In the genomic region with DNA sequence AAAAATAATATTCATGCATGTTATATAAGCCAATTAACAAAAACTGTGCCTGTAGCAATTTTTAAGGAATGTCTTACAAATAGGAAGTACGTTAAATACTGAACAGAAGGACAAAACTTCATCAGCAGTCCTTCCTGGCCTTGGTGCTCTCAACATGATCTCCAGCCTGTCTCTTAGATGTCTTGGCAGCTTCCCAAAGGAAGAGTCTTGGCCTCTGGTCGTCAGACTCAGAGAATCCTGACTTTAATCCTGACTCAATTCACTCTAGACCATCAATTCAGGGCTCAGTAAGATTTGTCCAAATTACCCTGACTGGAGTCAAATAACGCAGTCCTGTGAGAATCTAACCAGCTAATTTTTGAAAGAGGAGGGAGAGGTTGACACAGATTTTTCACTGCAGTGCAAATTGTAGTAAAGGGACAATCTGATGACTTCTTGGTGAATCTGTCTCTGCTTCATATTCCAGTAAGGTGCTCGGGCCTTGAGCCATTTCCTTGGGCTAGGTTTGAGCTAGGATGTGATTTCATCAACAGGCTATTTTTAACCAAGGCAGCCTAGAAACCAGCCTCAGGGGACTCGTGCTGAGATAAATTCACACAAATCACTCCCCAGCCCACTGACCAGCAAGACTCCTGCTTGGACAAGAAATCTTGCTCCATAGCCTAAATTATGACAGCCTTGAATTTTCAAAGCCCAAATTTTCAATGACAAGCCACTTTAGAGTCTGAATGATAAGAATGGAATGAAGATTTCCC, we compare ENCODE assay signal across 9 cellular contexts.
DNase-seq lines count a peak whose midpoint lies in the region; ATAC-seq and TF ChIP-seq lines count a peak whose summit lies in the region.
"Had no signal": no experiment of that assay in that cellular context is flagged by ENCODE, and none has a peak within 500 bp of the region (broad histone marks: within the 10 kb centered on the region; RNA-seq: fewer than 3 reads in every experiment).

No MANE protein-coding gene starts in this region.

- TF ChIP-seq EP300 in stomach (IDR thresholded peaks at IDR 0.05) = no peak

- no peak overlapping the region for H2BK20ac ChIP-seq in IMR-90 (ENCODE audit: low read depth, low read length)

- peaks cover 12% of the 10 kb centered on the region; the same call in 1 of the 2 replicates for H3K9me1 ChIP-seq in IMR-90 (ENCODE audit: insufficient read depth, low read length)

- in situ Hi-C loops in IMR-90 (cut with MboI; ENCODE audit: low sequenced_read_pairs) (no loop called here), KBM-7 (cut with MboI; ENCODE audit: low pct_unique_long_range_greater_than_20kb, low sequenced_read_pairs) (no loop called here)

- ATAC-seq in IMR-90 (ENCODE audit: low read depth) (0 out of 2 replicates have a peak, but pooled peaks have one; percentile 14), body of pancreas (peak; percentile 40), GM18867 (IDR thresholded peaks at IDR 0.05; ENCODE audit: unreplicated experiment) (no peak)
- ATAC-seq in stimulated activated naive B cell treated with anti-CD40 and anti-IgM and Interleukin-4, amounts not matched to agents 10 μg/mL and 1 μg/mL and 100 μg/mL, for 72 hours (replicated peaks) = no peak

- BruUV-seq in IMR-90 (replicated peaks; lab: Mats Ljungman, UMichigan) = no TSS peak

- H3K27me3 ChIP-seq in IMR-90 (ENCODE audit: control insufficient read depth, insufficient read depth, low read length) = peaks cover 4% of the 10 kb centered on the region
- H3K27me3 ChIP-seq in body of pancreas = no peaks in the 10 kb centered on the region
- no peaks in the 10 kb centered on the region for H3K27me3 ChIP-seq in hepatocyte
- no peaks in the 10 kb centered on the region for H3K27me3 ChIP-seq in stomach

- H4K20me1 ChIP-seq in IMR-90 (ENCODE audit: insufficient read depth, low read length) (no peaks in the 10 kb centered on the region), hepatocyte (ENCODE audit: insufficient read depth, poor library complexity, severe bottlenecking) (no peaks in the 10 kb centered on the region)

- no CpG with 5 or more reads among the region's 5 CpGs for WGBS in IMR-90 (ENCODE audit: extremely low coverage in 2 of 2, insufficient read length in 1 of 2), 2 experiments
- WGBS in body of pancreas, 2 donors = 73 to 75% methylated on average over 5 of the region's 5 CpGs
- 56% methylated on average over 5 of the region's 5 CpGs for WGBS in hepatocyte (ENCODE audit: low lambda C conversion rate, missing lambda C conversion rate)
- WGBS in stomach, 5 donors = 58 to 67% (median 62%) methylated on average over 5 of the region's 5 CpGs

- peaks cover 2% of the 10 kb centered on the region; the same call in 1 of the 2 replicates for H3K4me1 ChIP-seq in IMR-90 (ENCODE audit: control insufficient read depth, insufficient read depth, low read length)
- H3K4me1 ChIP-seq in body of pancreas = peaks cover 14% of the 10 kb centered on the region
- peaks cover 20% of the 10 kb centered on the region for H3K4me1 ChIP-seq in hepatocyte (ENCODE audit: insufficient read depth)
- peaks cover 6 to 35% (median 16%) of the 10 kb centered on the region in 4 donors for H3K4me1 ChIP-seq in stomach

- no peak overlapping the region for H3K4ac ChIP-seq in IMR-90 (ENCODE audit: low read depth, low read length)

- H2BK120ac ChIP-seq in IMR-90 (ENCODE audit: low read depth, low read length) = no peak overlapping the region

- H3K18ac ChIP-seq in IMR-90 (ENCODE audit: low read depth, low read length) = no peak overlapping the region

- no peak for TF ChIP-seq CTCF in IMR-90 (conservative IDR thresholded peaks at IDR 0.05; ENCODE audit: low read depth, low read length)
- TF ChIP-seq CTCF in body of pancreas (IDR thresholded peaks at IDR 0.05) = no peak
- TF ChIP-seq CTCF in hepatocyte (IDR thresholded peaks at IDR 0.05; ENCODE audit: poor library complexity) = no peak
- no peak for TF ChIP-seq CTCF in stomach (IDR thresholded peaks at IDR 0.05)

- CTCF ChIA-PET in IMR-90 (lab: Yijun Ruan, JAX) = no interaction called here

- no peak overlapping the region for H2AK9ac ChIP-seq in IMR-90 (replicated peaks; ENCODE audit: low read depth, low read length, poor library complexity)

- no peak overlapping the region for H3K56ac ChIP-seq in IMR-90 (ENCODE audit: extremely low read depth, insufficient read depth, low read length)

- H3K9me3 ChIP-seq in IMR-90 (ENCODE audit: control insufficient read depth, insufficient read depth, low read length) (no peaks in the 10 kb centered on the region), body of pancreas (no peaks in the 10 kb centered on the region), hepatocyte (ENCODE audit: low read depth) (no peaks in the 10 kb centered on the region), stomach (peaks cover 0 to 6% (median 0%) of the 10 kb centered on the region in 4 donors)

- H3K23ac ChIP-seq in IMR-90 (ENCODE audit: low read depth, low read length) = no peak overlapping the region

- H2AK5ac ChIP-seq in IMR-90 (ENCODE audit: low read depth, low read length) = no peak overlapping the region

- H2AFZ ChIP-seq in IMR-90 (replicated peaks; ENCODE audit: low read length, poor library complexity) (no peak overlapping the region), hepatocyte (no peak overlapping the region)

- H2BK15ac ChIP-seq in IMR-90 (ENCODE audit: low read depth, low read length) = no peak overlapping the region

- DNase-seq in IMR-90 = peak; percentile 54
- peak in 1 of 4 donors; percentile 39 for DNase-seq in body of pancreas
- peak; percentile 33 for DNase-seq in hepatocyte (ENCODE audit: low spot score)
- DNase-seq in stomach = no peak
- DNase-seq in NCI-H526 (lab: John Stamatoyannopoulos, UW) = no peak
- DNase-seq in KBM-7 = no peak
- DNase-seq in stimulated activated naive B cell treated with anti-CD40 and anti-IgM and Interleukin-4, amounts not matched to agents 10 μg/mL and 1 μg/mL and 100 μg/mL, for 72 hours = no peak
- DNase-seq: activated B cell treated with CpG ODN at 0.5 μM for 24 hours had no signal

- no peaks in the 10 kb centered on the region for H3K36me3 Mint-ChIP-seq in stimulated activated naive B cell treated with anti-CD40 and anti-IgM and Interleukin-4, amounts not matched to agents 10 μg/mL and 1 μg/mL and 100 μg/mL, for 72 hours

- H3K9me2 ChIP-seq in hepatocyte (replicated peaks; ENCODE audit: insufficient read depth) = no peaks in the 10 kb centered on the region

- TF ChIP-seq RAD21 in IMR-90 (IDR thresholded peaks at IDR 0.05; ENCODE audit: low read length) = no peak

- H4K5ac ChIP-seq in IMR-90 (ENCODE audit: low read depth, low read length) = no peak overlapping the region

- peaks cover 17 to 30% of the 10 kb centered on the region in 2 donors for H3K27me3 Mint-ChIP-seq in stimulated activated naive B cell treated with anti-CD40 and anti-IgM and Interleukin-4, amounts not matched to agents 10 μg/mL and 1 μg/mL and 100 μg/mL, for 72 hours

- H3K27ac Mint-ChIP-seq in stimulated activated naive B cell treated with anti-CD40 and anti-IgM and Interleukin-4, amounts not matched to agents 10 μg/mL and 1 μg/mL and 100 μg/mL, for 72 hours = no peak overlapping the region
- H3K27ac Mint-ChIP-seq: activated B cell treated with CpG ODN at 0.5 μM for 24 hours had no signal

- H2BK5ac ChIP-seq in IMR-90 (ENCODE audit: low read depth, low read length, poor library complexity, severe bottlenecking) = no peak overlapping the region

- no peak overlapping the region for H4K91ac ChIP-seq in IMR-90 (ENCODE audit: insufficient read depth, low read depth, low read length)

- no peaks in the 10 kb centered on the region for H3K36me3 ChIP-seq in IMR-90 (ENCODE audit: control insufficient read depth, insufficient read depth, low read length)
- H3K36me3 ChIP-seq in body of pancreas (replicated peaks in 1 of 2; ENCODE audit: insufficient read depth in 1 of 2, low read depth in 2 of 2) = no peaks in the 10 kb centered on the region
- no peaks in the 10 kb centered on the region for H3K36me3 ChIP-seq in hepatocyte (replicated peaks; ENCODE audit: insufficient read depth, low read depth)
- H3K36me3 ChIP-seq in stomach = no peaks in the 10 kb centered on the region

- no peak overlapping the region for H3K4me3 Mint-ChIP-seq in stimulated activated naive B cell treated with anti-CD40 and anti-IgM and Interleukin-4, amounts not matched to agents 10 μg/mL and 1 μg/mL and 100 μg/mL, for 72 hours
- H3K4me3 Mint-ChIP-seq: activated B cell treated with CpG ODN at 0.5 μM for 24 hours had no signal

- H3K4me3 ChIP-seq in IMR-90 (ENCODE audit: insufficient read depth, low read depth, low read length) (no peak overlapping the region), body of pancreas (no peak overlapping the region), hepatocyte (no peak overlapping the region), stomach (no peak overlapping the region)

- no peak overlapping the region for H3K27ac ChIP-seq in IMR-90 (ENCODE audit: insufficient read depth, low read length)
- H3K27ac ChIP-seq in body of pancreas = no peak overlapping the region
- H3K27ac ChIP-seq in hepatocyte = peak overlapping the region; percentile 20
- H3K27ac ChIP-seq in stomach = peak overlapping the region in 3 of 5 donors; percentile 33 to 55 (median 37)

- no peak overlapping the region for H3K9ac ChIP-seq in IMR-90 (ENCODE audit: low read depth, low read length)

- intact Hi-C loops in IMR-90 (cut with micrococcal nuclease) = no loop called here
- intact Hi-C loops in body of pancreas (cut with DNase I) = no loop called here
- intact Hi-C loops in stomach (cut with DNase I; ENCODE audit: low total_unique reads) = no loop called here

- H3K4me2 ChIP-seq in IMR-90 (ENCODE audit: low read depth, low read length) = no peak overlapping the region
- H3K4me2 ChIP-seq in hepatocyte = no peak overlapping the region

- no peak overlapping the region for H4K8ac ChIP-seq in IMR-90 (ENCODE audit: low read depth in 2 of 2, low read length in 2 of 2)

- no peaks in the 10 kb centered on the region for H3K79me2 ChIP-seq in hepatocyte

- H3K79me1 ChIP-seq in IMR-90 (ENCODE audit: low read depth in 1 of 2, low read length in 2 of 2) = no peaks in the 10 kb centered on the region

- POLR2A ChIA-PET in IMR-90 (lab: Charles Lee; ENCODE audit: unreplicated experiment) = no interaction called here

- H3K9me3 Mint-ChIP-seq in stimulated activated naive B cell treated with anti-CD40 and anti-IgM and Interleukin-4, amounts not matched to agents 10 μg/mL and 1 μg/mL and 100 μg/mL, for 72 hours = no peaks in the 10 kb centered on the region
- H3K9me3 Mint-ChIP-seq: activated B cell treated with CpG ODN at 0.5 μM for 24 hours had no signal

- dilution Hi-C loops in IMR-90 (cut with HindIII; ENCODE audit: low sequenced_read_pairs, unreplicated experiment) = no loop called here

- no peak for TF ChIP-seq POLR2A in IMR-90 (IDR thresholded peaks at IDR 0.05; ENCODE audit: low read depth, low read length)
- no peak for TF ChIP-seq POLR2A in body of pancreas (IDR thresholded peaks at IDR 0.05)
- TF ChIP-seq POLR2A in stomach (IDR thresholded peaks at IDR 0.05) = no peak

- peak overlapping the region; percentile 72; the same call in 1 of the 2 replicates for H3K14ac ChIP-seq in IMR-90 (replicated peaks; ENCODE audit: low read depth, low read length)

- H3K4me1 Mint-ChIP-seq in stimulated activated naive B cell treated with anti-CD40 and anti-IgM and Interleukin-4, amounts not matched to agents 10 μg/mL and 1 μg/mL and 100 μg/mL, for 72 hours = peaks cover 2 to 5% of the 10 kb centered on the region in 2 donors
- H3K4me1 Mint-ChIP-seq: activated B cell treated with CpG ODN at 0.5 μM for 24 hours had no signal

TF ChIP-seq in IMR-90, 13 proteins besides CTCF, POLR2A, EP300 and RAD21 (continues in another document):
- no peak for TF ChIP-seq FOS (IDR thresholded peaks at IDR 0.05; ENCODE audit: low read depth, low read length)

Comparison
In these comparisons a context has a peak if more than half of its experiments do, and no peak if none do; other contexts are left out.
1. ATAC-seq: peak in IMR-90 (single experiment) and body of pancreas (single experiment); none in stimulated activated naive B cell treated with anti-CD40 and anti-IgM and Interleukin-4, amounts not matched to agents 10 μg/mL and 1 μg/mL and 100 μg/mL, for 72 hours (0 of 2) and GM18867 (single experiment).
2. DNase-seq: peak in IMR-90 (single experiment) and hepatocyte (single experiment); none in stomach (single experiment), NCI-H526 (0 of 2), KBM-7 (single experiment) and stimulated activated naive B cell treated with anti-CD40 and anti-IgM and Interleukin-4, amounts not matched to agents 10 μg/mL and 1 μg/mL and 100 μg/mL, for 72 hours (single experiment).
3. H3K27ac ChIP-seq: peak in hepatocyte (single experiment) and stomach (3 of 5); none in IMR-90 (single experiment) and body of pancreas (0 of 4).